17 cellular contexts compared by ENCODE assay signal in the genomic region with DNA sequence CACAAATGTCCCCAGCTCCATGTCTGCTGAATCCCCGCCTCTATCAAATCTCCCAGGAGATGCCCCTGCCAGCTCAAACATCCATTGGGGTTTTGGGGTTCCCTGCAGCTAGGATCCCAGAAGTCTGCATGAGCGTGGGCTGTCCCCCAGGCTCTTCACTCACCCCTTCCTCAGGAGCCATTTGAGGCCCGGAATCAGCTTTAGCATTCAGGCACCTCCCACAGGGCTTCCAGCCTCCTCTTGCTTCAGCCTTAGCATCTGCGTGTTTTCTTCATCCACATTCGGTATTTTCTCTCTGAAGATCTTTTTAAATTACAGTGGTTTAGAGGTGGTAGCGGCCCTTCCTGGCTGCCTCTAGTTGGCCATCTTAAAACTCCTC.
A peak's percentile ranks its signal among the peaks of the same experiment; 100 is the strongest.
DNase-seq lines count a peak whose midpoint lies in the region; TF ChIP-seq lines count a peak whose summit lies in the region.
"Had no signal": no experiment of that assay in that cellular context is flagged by ENCODE, and none has a peak within 500 bp of the region (broad histone marks: within the 10 kb centered on the region; RNA-seq: fewer than 3 reads in every experiment).

No MANE protein-coding gene starts in this region.

- H3K4me2 ChIP-seq in SU-DHL-6 (ENCODE audit: low read depth, low read length, poor library complexity, severe bottlenecking): peak overlapping the region; percentile 35
- H3K4me2 ChIP-seq: BLaER1 treated with 17β-estradiol and CSF1 and Interleukin-3, amounts not matched to agents 10 nM and 100 nM had no signal

- H3K9me3 ChIP-seq in SU-DHL-6 (ENCODE audit: insufficient read depth, low read length): no peaks in the 10 kb centered on the region
- H3K9me3 ChIP-seq: BLaER1 treated with 17β-estradiol and CSF1 and Interleukin-3, amounts not matched to agents 10 nM and 100 nM; HAP-1 had no signal

- H4K20me1 ChIP-seq in SU-DHL-6 (ENCODE audit: low read depth, low read length): no peaks in the 10 kb centered on the region
- H4K20me1 ChIP-seq: BLaER1 treated with 17β-estradiol and CSF1 and Interleukin-3, amounts not matched to agents 10 nM and 100 nM had no signal

- H3K9me2 ChIP-seq in SU-DHL-6 (replicated peaks; ENCODE audit: insufficient read depth, low read length): no peaks in the 10 kb centered on the region

- H3K9me3 Mint-ChIP-seq in nephron progenitor cell: no peaks in the 10 kb centered on the region

- H3K4me1 Mint-ChIP-seq in nephron progenitor cell: peaks cover 6% of the 10 kb centered on the region
- H3K4me1 Mint-ChIP-seq: B cell, IgD-negative memory B cell had no signal

- no peaks in the 10 kb centered on the region for H3K36me3 Mint-ChIP-seq in nephron progenitor cell (ENCODE audit: low read depth)
- H3K36me3 Mint-ChIP-seq: CD8-positive, alpha-beta T cell; IgD-negative memory B cell had no signal

- H3K4me3 Mint-ChIP-seq in nephron progenitor cell: no peak overlapping the region
- H3K4me3 Mint-ChIP-seq: B cell; CD8-positive, alpha-beta T cell; IgD-negative memory B cell had no signal

- no peaks in the 10 kb centered on the region for H3K36me3 ChIP-seq in SU-DHL-6 (ENCODE audit: low read length)
- H3K36me3 ChIP-seq: BLaER1 treated with 17β-estradiol and CSF1 and Interleukin-3, amounts not matched to agents 10 nM and 100 nM; HAP-1 had no signal

- peak overlapping the region; percentile 69 for H3K27ac Mint-ChIP-seq in nephron progenitor cell
- H3K27ac Mint-ChIP-seq: B cell; CD8-positive, alpha-beta T cell; IgD-negative memory B cell had no signal

- no peaks in the 10 kb centered on the region for H3K79me2 ChIP-seq in SU-DHL-6 (ENCODE audit: insufficient read depth, low read length)

- no peak for TF ChIP-seq CTCF in SU-DHL-6 (IDR thresholded peaks at IDR 0.05; ENCODE audit: insufficient read depth, low read length, poor library complexity, severe bottlenecking)
- TF ChIP-seq CTCF in nephron progenitor cell (IDR thresholded peaks at IDR 0.05): no peak

- no peak overlapping the region for H3K4me3 ChIP-seq in SU-DHL-6 (ENCODE audit: insufficient read depth, low read length, poor library complexity, severe bottlenecking)
- H3K4me3 ChIP-seq: BLaER1 treated with 17β-estradiol and CSF1 and Interleukin-3, amounts not matched to agents 10 nM and 100 nM; HAP-1 had no signal

- no peak overlapping the region for H3K27ac ChIP-seq in SU-DHL-6 (ENCODE audit: low read depth, low read length)
- H3K27ac ChIP-seq: BLaER1 treated with 17β-estradiol and CSF1 and Interleukin-3, amounts not matched to agents 10 nM and 100 nM had no signal

- DNase-seq in GM03348 (ENCODE audit: low spot score): peak; percentile 2
- DNase-seq in nephron progenitor cell: no peak
- DNase-seq in RPMI8226: no peak
- no peak for DNase-seq in GM19238 (ENCODE audit: insufficient read length, low spot score)
- no peak for DNase-seq in HT-29 (ENCODE audit: low spot score)
- DNase-seq in retina: no peak
- DNase-seq: CD8-positive, alpha-beta T cell; DMS 273 treated with DMSO at 0.1 percent for 48 hours; DMS53; DND-41; EL; KBM-7 had no signal

- peak overlapping the region; percentile 35 for H2AFZ ChIP-seq in SU-DHL-6 (ENCODE audit: low read depth, low read length, severe bottlenecking)

- H3K9ac ChIP-seq in SU-DHL-6 (ENCODE audit: low read length): no peak overlapping the region
- H3K9ac ChIP-seq: BLaER1 treated with 17β-estradiol and CSF1 and Interleukin-3, amounts not matched to agents 10 nM and 100 nM had no signal

- H3K27me3 Mint-ChIP-seq in nephron progenitor cell (ENCODE audit: low read depth, poor library complexity): no peaks in the 10 kb centered on the region
- H3K27me3 Mint-ChIP-seq: B cell, IgD-negative memory B cell had no signal

- H3F3A ChIP-seq in SU-DHL-6 (ENCODE audit: insufficient read depth): no peaks in the 10 kb centered on the region

- no peaks in the 10 kb centered on the region for H3K27me3 ChIP-seq in SU-DHL-6 (ENCODE audit: low read length)
- H3K27me3 ChIP-seq: BLaER1 treated with 17β-estradiol and CSF1 and Interleukin-3, amounts not matched to agents 10 nM and 100 nM had no signal
